ENCODE assay signal across 8 cellular contexts in genomic region chr16:74774223-74775139, GRCh38. TPM values are rescaled to one million over a fixed set of nuclear protein-coding genes. Genes with fewer than 3 reads are reported as not detected.
DNase-seq lines count a peak whose midpoint lies in the region; ATAC-seq and TF ChIP-seq lines count a peak whose summit lies in the region.

Gene FA2H, minus strand, starts transcription at chr16:74774820. Its CDS starts 65 bp downstream, at chr16:74774755.

- no peak for TF ChIP-seq RAD21 in neural cell (conservative IDR thresholded peaks at IDR 0.05)

- no peaks in the 10 kb centered on the region for H3K36me3 ChIP-seq in HUES64 (ENCODE audit: insufficient read depth, low read length)
- no peaks in the 10 kb centered on the region for H3K36me3 ChIP-seq in OCI-LY7 (ENCODE audit: insufficient read depth, low read length)
- no peaks in the 10 kb centered on the region for H3K36me3 ChIP-seq in neural cell (ENCODE audit: insufficient read depth, low read length)
- no peaks in the 10 kb centered on the region for H3K36me3 ChIP-seq in subcutaneous abdominal adipose tissue (ENCODE audit: control insufficient read depth in 5 of 5, insufficient read depth in 5 of 5, low read length in 5 of 5)

- no peak within 1 kb of the TSS; the same call in 1 of the 2 replicates for H3K27ac ChIP-seq in HUES64 (ENCODE audit: low read depth, low read length)
- no peak within 1 kb of the TSS for H3K27ac ChIP-seq in OCI-LY7 (ENCODE audit: low read depth, low read length, poor library complexity, severe bottlenecking)
- no peak within 1 kb of the TSS for H3K27ac ChIP-seq in neural cell (ENCODE audit: low read length)
- no peak within 1 kb of the TSS for H3K27ac ChIP-seq in subcutaneous abdominal adipose tissue (ENCODE audit: low read depth, low read length)

- DNase-seq in DMS114 treated with DMSO at 0.1 percent for 48 hours (lab: John Stamatoyannopoulos, UW; ENCODE audit: unreplicated experiment) (peak; percentile 40), OCI-LY7 (ENCODE audit: low spot score) (peak; percentile 87), activated T-helper 1 cell treated with Interleukin-2 at 50 U/mL for 16 hours (ENCODE audit: low read depth) (peak; percentile 44), foreskin fibroblast (peak; percentile 6 to 49)

- no peaks in the 10 kb centered on the region for H3K9me3 ChIP-seq in HUES64 (ENCODE audit: insufficient read depth, low read depth, low read length)
- no peaks in the 10 kb centered on the region for H3K9me3 ChIP-seq in OCI-LY7 (ENCODE audit: low read length)
- H3K9me3 ChIP-seq in neural cell (ENCODE audit: low read length) = no peaks in the 10 kb centered on the region
- no peaks in the 10 kb centered on the region for H3K9me3 ChIP-seq in subcutaneous abdominal adipose tissue (ENCODE audit: control insufficient read depth in 5 of 5, low read length in 5 of 5)

- H2AFZ ChIP-seq in OCI-LY7 (ENCODE audit: low read length) (peak within 1 kb of the TSS; percentile 65), neural cell (ENCODE audit: low read depth, low read length) (no peak within 1 kb of the TSS)

- H3K4me1 ChIP-seq in HUES64 (ENCODE audit: insufficient read depth, low read length) = no peaks in the 10 kb centered on the region
- H3K4me1 ChIP-seq in OCI-LY7 (ENCODE audit: insufficient read depth, low read length, poor library complexity, severe bottlenecking) = peaks cover 25% of the 10 kb centered on the region
- peaks cover 0 to 15% (median 12%) of the 10 kb centered on the region in 5 donors for H3K4me1 ChIP-seq in subcutaneous abdominal adipose tissue (ENCODE audit: control insufficient read depth in 5 of 5, insufficient read depth in 5 of 5, low read length in 5 of 5)

- H3K4me2 ChIP-seq in OCI-LY7 (ENCODE audit: low read length) = peak within 1 kb of the TSS; percentile 86
- no peak within 1 kb of the TSS for H3K4me2 ChIP-seq in neural cell (ENCODE audit: low read length)

- H3K27me3 ChIP-seq in HUES64 (ENCODE audit: insufficient read depth, low read length) (peaks cover 38% of the 10 kb centered on the region), neural cell (ENCODE audit: insufficient read depth, low read depth, low read length) (peaks cover 34% of the 10 kb centered on the region), subcutaneous abdominal adipose tissue (ENCODE audit: control insufficient read depth in 5 of 5, insufficient read depth in 4 of 5, low read length in 5 of 5) (peaks cover 18 to 28% (median 26%) of the 10 kb centered on the region in 5 donors)

- H4K20me1 ChIP-seq in OCI-LY7 (ENCODE audit: insufficient read depth, low read length) (no peaks in the 10 kb centered on the region), neural cell (ENCODE audit: insufficient read depth) (no peaks in the 10 kb centered on the region)

- no peak for TF ChIP-seq EP300 in neural cell (conservative IDR thresholded peaks at IDR 0.05; ENCODE audit: poor library complexity, severe bottlenecking)

- POLR2A ChIA-PET in OCI-LY7 (lab: Charles Lee) = interaction anchor here (0.5 to 1.4 kb wide), 7 partner anchors 41 to 472 kb away, joined by 3 to 4 read pairs (median 3); partner anchors contain the start of gene MLKL

- no TSS peak for BruUV-seq in OCI-LY7 (replicated peaks; lab: Mats Ljungman, UMichigan)

- H3F3A ChIP-seq in neural cell (ENCODE audit: insufficient read depth, low read length, poor library complexity, severe bottlenecking) = no peaks in the 10 kb centered on the region

- peak; percentile 44 for TF ChIP-seq CTCF in OCI-LY7 (conservative IDR thresholded peaks at IDR 0.05; ENCODE audit: low read length)
- peak; percentile 7 for TF ChIP-seq CTCF in foreskin fibroblast (IDR thresholded peaks at IDR 0.05; ENCODE audit: low read depth, low read length)
- TF ChIP-seq CTCF in neural cell (IDR thresholded peaks at IDR 0.05; ENCODE audit: poor library complexity, severe bottlenecking) = peak; percentile 67

- WGBS in HUES64 = under 1% methylated on average over 94 of the region's 94 CpGs

- CTCF ChIA-PET in OCI-LY7 (lab: Charles Lee; ENCODE audit: unreplicated experiment) = interaction anchor here (0.6 to 2.2 kb wide), 2 partner anchors 47 to 88 kb away, joined by 3 to 9 read pairs; no protein-coding TSS in a partner anchor

- intact Hi-C loops in OCI-LY7 (cut with micrococcal nuclease; ENCODE audit: unreplicated experiment) = loop anchor here (5.0 kb wide), 1 partner anchor 67 kb away; no protein-coding TSS in a partner anchor

- H3K9me2 ChIP-seq in OCI-LY7 (ENCODE audit: insufficient read depth, low read length) (no peaks in the 10 kb centered on the region), neural cell (ENCODE audit: insufficient read depth, low read length) (no peaks in the 10 kb centered on the region)

- H3K79me2 ChIP-seq in OCI-LY7 (ENCODE audit: insufficient read depth, low read depth, low read length) = no peaks in the 10 kb centered on the region
- H3K79me2 ChIP-seq in neural cell (replicated peaks; ENCODE audit: insufficient read depth, low read length) = no peaks in the 10 kb centered on the region

- H3K4me3 ChIP-seq in HUES64 (ENCODE audit: low read length) (peak within 1 kb of the TSS; percentile 65), OCI-LY7 (ENCODE audit: low read depth, low read length, poor library complexity, severe bottlenecking) (peak within 1 kb of the TSS; percentile 66), foreskin fibroblast (ENCODE audit: low read depth in 1 of 2, low read length in 2 of 2) (no peak within 1 kb of the TSS), neural cell (ENCODE audit: low read length) (peak within 1 kb of the TSS; percentile 63), subcutaneous abdominal adipose tissue (ENCODE audit: low read depth in 1 of 5, low read length in 5 of 5) (peak within 1 kb of the TSS; percentile 19 to 57 (median 36))

- H3K9ac ChIP-seq in HUES64 (ENCODE audit: low read depth, low read length) (peak within 1 kb of the TSS; percentile 20; the same call in 1 of the 2 replicates), neural cell (ENCODE audit: low read length) (peak within 1 kb of the TSS; percentile 5), subcutaneous abdominal adipose tissue (ENCODE audit: low read length in 5 of 5) (peak within 1 kb of the TSS in 1 of 5 donors; percentile 56)

- peak; percentile 85 for ATAC-seq in GM21515 (IDR thresholded peaks at IDR 0.05; ENCODE audit: unreplicated experiment)

TF ChIP-seq in neural cell, 6 proteins besides CTCF, POLR2A, EP300 and RAD21:
- peak; percentile 36 for TF ChIP-seq SMC3 (conservative IDR thresholded peaks at IDR 0.05; ENCODE audit: poor library complexity)
- TF ChIP-seq MXI1 (conservative IDR thresholded peaks at IDR 0.05; ENCODE audit: poor library complexity, severe bottlenecking) = peak; percentile 45
- TF ChIP-seq EZH2 (IDR thresholded peaks at IDR 0.05; ENCODE audit: borderline replicate concordance, insufficient read depth, low read length, poor library complexity, severe bottlenecking) = no peak

RNA-seq across cellular contexts. Expression of gene FA2H, which starts in this region (rescaled TPM):
- 1.5 TPM for polyA plus RNA-seq in HUES64 (2013, experiment 1 of 2)
- 1.3 TPM for polyA plus RNA-seq in HUES64 (2013, experiment 2 of 2)
- 0.73 TPM in 1 of 2 replicates, not detected in the other for total RNA-seq in OCI-LY7 (2014; rRNA removed; shearing (Covaris generic))
- 4.6 and 4.7 TPM in 2 replicates for total RNA-seq in OCI-LY7 (2022)
- not detected in 2 replicates for polyA plus RNA-seq in neural cell
- not detected in 2 replicates for polyA minus RNA-seq in neural cell

Comparison
In these comparisons a context has a peak if more than half of its experiments do, and no peak if none do; other contexts are left out.
1. DNase-seq: peak in every context shown above with its lines; median percentile 87 in OCI-LY7; 44 in activated T-helper 1 cell treated with Interleukin-2 at 50 U/mL for 16 hours; 40 in DMS114 treated with DMSO at 0.1 percent for 48 hours; 28 in foreskin fibroblast.
2. H3K4me3 ChIP-seq: peak in HUES64 (single experiment), OCI-LY7 (single experiment), neural cell (single experiment) and subcutaneous abdominal adipose tissue (5 of 5); none in foreskin fibroblast (0 of 2).
3. CTCF ChIP-seq: peak in every context shown above with its lines; median percentile 67 in neural cell; 44 in OCI-LY7; 7 in foreskin fibroblast.